8 cellular contexts compared by ENCODE assay signal in genomic region chr17:20095366-20096080, GRCh38.
A peak's percentile ranks its signal among the peaks of the same experiment; 100 is the strongest.
DNase-seq lines count a peak whose midpoint lies in the region; ATAC-seq and TF ChIP-seq lines count a peak whose summit lies in the region.

No MANE protein-coding gene starts in this region.

- peak; percentile 17 for DNase-seq in HPDE6-E6E7 (ENCODE audit: extremely low spot score)
- DNase-seq in SW480 (ENCODE audit: low spot score): peak; percentile 60
- DNase-seq in head of caudate nucleus: peak; percentile 51 to 93 (median 84)
- peak; percentile 24 for DNase-seq in progenitor cell of endocrine pancreas (ENCODE audit: low spot score, unreplicated experiment)
- no peak for DNase-seq in stimulated activated naive CD4-positive, alpha-beta T cell (lab: John Stamatoyannopoulos, UW)
- no peak for DNase-seq in activated CD4-positive, alpha-beta memory T cell treated with anti-CD3 and anti-CD28 coated beads for 36 hours
- DNase-seq in RKO (ENCODE audit: low spot score): no peak

- H3K27me3 Mint-ChIP-seq in progenitor cell of endocrine pancreas: peaks cover 65% of the 10 kb centered on the region
- H3K27me3 Mint-ChIP-seq in activated CD4-positive, alpha-beta memory T cell treated with anti-CD3 and anti-CD28 coated beads for 36 hours: no peaks in the 10 kb centered on the region

- H3K36me3 Mint-ChIP-seq in progenitor cell of endocrine pancreas (ENCODE audit: insufficient read depth): no peaks in the 10 kb centered on the region
- H3K36me3 Mint-ChIP-seq in activated CD4-positive, alpha-beta memory T cell treated with anti-CD3 and anti-CD28 coated beads for 36 hours: no peaks in the 10 kb centered on the region

- POLR2A ChIA-PET in activated CD4-positive, alpha-beta memory T cell treated with anti-CD3 and anti-CD28 coated beads for 36 hours (lab: Charles Lee): no interaction called here

- H3K27ac Mint-ChIP-seq in progenitor cell of endocrine pancreas: peak overlapping the region; percentile 51
- no peak overlapping the region for H3K27ac Mint-ChIP-seq in activated CD4-positive, alpha-beta memory T cell treated with anti-CD3 and anti-CD28 coated beads for 36 hours

- CTCF ChIA-PET in activated CD4-positive, alpha-beta memory T cell treated with anti-CD3 and anti-CD28 coated beads for 36 hours (lab: Charles Lee): no interaction called here

- intact Hi-C loops in head of caudate nucleus (cut with DNase I): no loop called here
- intact Hi-C loops in activated CD4-positive, alpha-beta memory T cell treated with anti-CD3 and anti-CD28 coated beads for 36 hours (cut with micrococcal nuclease): no loop called here

- H3K4me1 Mint-ChIP-seq in progenitor cell of endocrine pancreas (ENCODE audit: low read depth): peaks cover 15% of the 10 kb centered on the region
- H3K4me1 Mint-ChIP-seq in activated CD4-positive, alpha-beta memory T cell treated with anti-CD3 and anti-CD28 coated beads for 36 hours (ENCODE audit: low read depth): peaks cover 4% of the 10 kb centered on the region

- H3K4me3 Mint-ChIP-seq in progenitor cell of endocrine pancreas (ENCODE audit: low read depth): no peak overlapping the region
- no peak overlapping the region for H3K4me3 Mint-ChIP-seq in activated CD4-positive, alpha-beta memory T cell treated with anti-CD3 and anti-CD28 coated beads for 36 hours

- TF ChIP-seq CTCF in progenitor cell of endocrine pancreas (IDR thresholded peaks at IDR 0.05; ENCODE audit: unreplicated experiment): peak; percentile 53

- ATAC-seq in HG02642 (IDR thresholded peaks at IDR 0.05; ENCODE audit: poor library complexity, unreplicated experiment): no peak

- peaks cover 3% of the 10 kb centered on the region for H3K9me3 Mint-ChIP-seq in progenitor cell of endocrine pancreas (ENCODE audit: low read depth)
- no peaks in the 10 kb centered on the region for H3K9me3 Mint-ChIP-seq in activated CD4-positive, alpha-beta memory T cell treated with anti-CD3 and anti-CD28 coated beads for 36 hours

Comparison
In these comparisons a context has a peak if more than half of its experiments do, and no peak if none do; other contexts are left out.
1. DNase-seq: peak in HPDE6-E6E7 (single experiment), SW480 (single experiment), head of caudate nucleus (42 of 42) and progenitor cell of endocrine pancreas (single experiment); none in stimulated activated naive CD4-positive, alpha-beta T cell (0 of 6), activated CD4-positive, alpha-beta memory T cell treated with anti-CD3 and anti-CD28 coated beads for 36 hours (single experiment) and RKO (single experiment).